Comparison of ENCODE assay signal across 10 cellular contexts in the genomic region with DNA sequence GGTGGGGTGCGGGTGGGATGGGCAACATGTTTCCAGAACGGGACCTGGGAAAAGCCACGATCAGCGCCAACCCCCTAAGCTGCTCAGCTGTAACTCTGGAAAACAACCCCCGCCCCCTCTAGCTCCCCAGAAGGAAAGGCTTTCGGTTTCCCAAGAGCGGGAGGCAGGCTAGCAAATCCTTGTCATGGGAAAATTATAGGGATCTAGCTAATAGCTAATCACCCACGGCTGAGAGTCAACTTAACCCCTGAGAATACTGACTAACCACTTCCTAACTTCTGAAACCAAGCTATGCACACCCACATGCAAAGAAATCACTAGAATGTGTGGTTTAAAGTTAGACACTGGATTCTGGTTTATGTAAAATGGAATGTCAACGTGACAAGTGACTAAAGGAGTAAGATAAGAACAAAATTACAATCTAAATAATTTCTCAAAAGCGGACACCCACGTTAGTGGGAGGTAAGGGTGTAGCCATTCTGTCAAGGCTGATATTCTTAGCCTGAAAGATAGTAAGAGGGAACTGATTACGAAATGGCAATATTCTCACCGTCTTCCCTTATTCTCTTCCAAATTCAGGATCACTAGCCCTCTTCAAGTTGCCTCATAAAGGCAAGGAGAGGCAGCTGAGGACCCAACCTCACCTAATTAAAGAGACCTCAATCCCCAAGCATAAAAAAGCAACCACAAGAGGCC. TPM values are rescaled to one million over a fixed set of nuclear protein-coding genes. Genes with fewer than 3 reads are reported as not detected.
DNase-seq lines count a peak whose midpoint lies in the region; ATAC-seq and TF ChIP-seq lines count a peak whose summit lies in the region.
"Had no signal": no experiment of that assay in that cellular context is flagged by ENCODE, and none has a peak within 500 bp of the region (broad histone marks: within the 10 kb centered on the region; RNA-seq: fewer than 3 reads in every experiment).

No MANE protein-coding gene starts in this region.

- H3K36me3 ChIP-seq in WERI-Rb-1 = no peaks in the 10 kb centered on the region
- H3K36me3 ChIP-seq in stomach = peaks cover 50 to 95% (median 77%) of the 10 kb centered on the region in 4 donors

- H3K4me3 ChIP-seq in WERI-Rb-1 (ENCODE audit: low read depth, low read length) (peak overlapping the region; percentile 16), stomach (peak overlapping the region in 3 of 4 donors; percentile 12 to 18 (median 17))
- H3K4me3 ChIP-seq: PC-9 had no signal

- intact Hi-C loops in left ventricle myocardium superior (cut with micrococcal nuclease) = loop anchor here (5.0 kb wide), 1 partner anchor 619 kb away; no protein-coding TSS in a partner anchor
- intact Hi-C loops in stomach (cut with DNase I; ENCODE audit: low total_unique reads) = no loop called here

- H3K27me3 ChIP-seq in WERI-Rb-1 (ENCODE audit: insufficient read depth, low read depth, severe bottlenecking) (no peaks in the 10 kb centered on the region), stomach (no peaks in the 10 kb centered on the region)

- H3K4me1 ChIP-seq in stomach = peaks cover 38 to 80% (median 60%) of the 10 kb centered on the region in 4 donors

- H3K27ac ChIP-seq in WERI-Rb-1 (no peak overlapping the region), stomach (peak overlapping the region in 4 of 5 donors; percentile 58 to 86 (median 78))
- H3K27ac ChIP-seq: PC-9 had no signal

- no peaks in the 10 kb centered on the region for H3K9me3 ChIP-seq in WERI-Rb-1 (ENCODE audit: severe bottlenecking)
- no peaks in the 10 kb centered on the region for H3K9me3 ChIP-seq in stomach

- TF ChIP-seq CTCF in WERI-Rb-1 (IDR thresholded peaks at IDR 0.05; ENCODE audit: low read depth, low read length) (no peak), stomach (IDR thresholded peaks at IDR 0.05) (no peak)

- no peak for TF ChIP-seq EP300 in stomach (IDR thresholded peaks at IDR 0.05)

- DNase-seq in WERI-Rb-1 (peak; percentile 73), left ventricle myocardium superior (peak; percentile 47), stomach (no peak), left lobe of liver (ENCODE audit: low spot score) (no peak), mucosa of gallbladder (ENCODE audit: low spot score) (no peak)
- DNase-seq in NK-92 treated with Interleukin-12 subunit alpha and Interleukin-12 subunit beta, amount 100 ng/mL, for 24 hours (lab: John Stamatoyannopoulos, UW) = no peak
- DNase-seq: activated T-cell treated with anti-CD3 and anti-CD28 coated beads, Interleukin-2, amount 50 U/mL, for 48 hours; PC-9 had no signal

- no peak for TF ChIP-seq POLR2A in stomach (IDR thresholded peaks at IDR 0.05)

- ATAC-seq in GM18519 (IDR thresholded peaks at IDR 0.05; ENCODE audit: low FRiP score, unreplicated experiment) = peak; percentile 56
- peak; percentile 68 for ATAC-seq in left ventricle myocardium superior
- ATAC-seq in left lobe of liver = no peak
- ATAC-seq in activated CD4-positive, CD25-positive, alpha-beta regulatory T cell treated with anti-CD3 and anti-CD28 coated beads, Interleukin-2, amount 50 U/mL, for 24 hours = no peak

- WGBS in stomach, 5 donors = 44 to 56% (median 49%) methylated on average over 11 to 13 of the region's 13 CpGs

RNA-seq across cellular contexts. Expression of gene JAG1, which starts 20.1 kb away (rescaled TPM):
- 17.0 TPM for total RNA-seq in left ventricle myocardium superior
- 100 to 1,000 TPM in 1 of 5 donors, 10 to 100 TPM in 4; 54.8 to 133 (median 95.0) TPM for total RNA-seq in stomach
- polyA plus RNA-seq in stomach = 10 to 100 TPM in 1 of 3 donors, 1 to 10 TPM in 2; 5.2 to 26.3 (median 7.5) TPM
- 4.3 TPM for total RNA-seq in left lobe of liver
- total RNA-seq in mucosa of gallbladder = 36.8 TPM

Comparison
In these comparisons a context has a peak if more than half of its experiments do, and no peak if none do; other contexts are left out.
1. ATAC-seq: peak in GM18519 (single experiment) and left ventricle myocardium superior (single experiment); none in left lobe of liver (single experiment) and activated CD4-positive, CD25-positive, alpha-beta regulatory T cell treated with anti-CD3 and anti-CD28 coated beads, Interleukin-2, amount 50 U/mL, for 24 hours (0 of 2).
2. DNase-seq: peak in WERI-Rb-1 (single experiment) and left ventricle myocardium superior (single experiment); none in stomach (single experiment), NK-92 treated with Interleukin-12 subunit alpha and Interleukin-12 subunit beta, amount 100 ng/mL, for 24 hours (single experiment), left lobe of liver (single experiment) and mucosa of gallbladder (single experiment).